In the genomic region with DNA sequence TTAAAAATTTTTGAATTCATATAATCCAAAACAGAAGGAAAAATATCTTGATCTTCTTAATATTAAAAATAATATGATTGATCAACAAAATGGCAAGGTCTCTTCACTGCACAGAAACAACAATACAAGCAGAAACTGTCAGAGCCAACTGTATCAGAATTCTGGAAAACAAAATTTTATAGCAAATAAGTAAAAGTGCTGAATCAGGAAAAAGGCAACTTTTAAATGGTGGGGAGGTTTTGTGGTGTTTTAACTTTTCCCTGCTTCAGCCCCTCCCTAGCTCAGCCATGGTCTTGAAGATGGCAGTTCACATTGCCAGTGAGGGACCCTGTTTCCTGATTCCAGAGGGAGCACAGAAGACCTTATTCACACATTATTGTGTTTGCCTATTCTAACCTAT, we compare ENCODE assay signal across 2 cellular contexts.
A peak's percentile ranks its signal among the peaks of the same experiment; 100 is the strongest.
TF ChIP-seq lines count a peak whose summit lies in the region.

No MANE protein-coding gene starts in this region.

TF ChIP-seq in HepG2, 621 proteins besides CTCF, POLR2A, EP300 and RAD21:
- TF ChIP-seq TFDP2 (CRISPR knock-in tag; IDR thresholded peaks at IDR 0.05) (no peak), RBAK (CRISPR knock-in tag; IDR thresholded peaks at IDR 0.05) (no peak), MAFK (conservative IDR thresholded peaks at IDR 0.05 in 1 of 2, IDR thresholded peaks at IDR 0.05 in 1 of 2; ENCODE audit: low read length in 2 of 2) (peak; percentile 88 to 95), ZBTB49 (CRISPR knock-in tag; IDR thresholded peaks at IDR 0.05; ENCODE audit: borderline replicate concordance) (no peak), MAFF (IDR thresholded peaks at IDR 0.05; ENCODE audit: low read depth, low read length) (peak; percentile 90)

TF ChIP-seq in K562, 482 proteins besides CTCF, POLR2A, EP300 and RAD21:
- no peak for TF ChIP-seq ZKSCAN8 (CRISPR knock-in tag; IDR thresholded peaks at IDR 0.05)
- TF ChIP-seq RFX1 (IDR thresholded peaks at IDR 0.05), result no peak
- TF ChIP-seq, protein P1, sequence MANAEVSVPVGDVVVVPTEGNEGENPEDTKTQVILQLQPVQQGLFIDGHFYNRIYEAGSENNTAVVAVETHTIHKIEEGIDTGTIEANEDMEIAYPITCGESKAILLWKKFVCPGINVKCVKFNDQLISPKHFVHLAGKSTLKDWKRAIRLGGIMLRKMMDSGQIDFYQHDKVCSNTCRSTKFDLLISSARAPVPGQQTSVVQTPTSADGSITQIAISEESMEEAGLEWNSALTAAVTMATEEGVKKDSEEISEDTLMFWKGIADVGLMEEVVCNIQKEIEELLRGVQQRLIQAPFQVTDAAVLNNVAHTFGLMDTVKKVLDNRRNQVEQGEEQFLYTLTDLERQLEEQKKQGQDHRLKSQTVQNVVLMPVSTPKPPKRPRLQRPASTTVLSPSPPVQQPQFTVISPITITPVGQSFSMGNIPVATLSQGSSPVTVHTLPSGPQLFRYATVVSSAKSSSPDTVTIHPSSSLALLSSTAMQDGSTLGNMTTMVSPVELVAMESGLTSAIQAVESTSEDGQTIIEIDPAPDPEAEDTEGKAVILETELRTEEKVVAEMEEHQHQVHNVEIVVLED (CRISPR knock-in tag; IDR thresholded peaks at IDR 0.05), result no peak
- TF ChIP-seq MAFF (IDR thresholded peaks at IDR 0.05; ENCODE audit: low read length), result peak; percentile 80
- TF ChIP-seq, protein P2, sequence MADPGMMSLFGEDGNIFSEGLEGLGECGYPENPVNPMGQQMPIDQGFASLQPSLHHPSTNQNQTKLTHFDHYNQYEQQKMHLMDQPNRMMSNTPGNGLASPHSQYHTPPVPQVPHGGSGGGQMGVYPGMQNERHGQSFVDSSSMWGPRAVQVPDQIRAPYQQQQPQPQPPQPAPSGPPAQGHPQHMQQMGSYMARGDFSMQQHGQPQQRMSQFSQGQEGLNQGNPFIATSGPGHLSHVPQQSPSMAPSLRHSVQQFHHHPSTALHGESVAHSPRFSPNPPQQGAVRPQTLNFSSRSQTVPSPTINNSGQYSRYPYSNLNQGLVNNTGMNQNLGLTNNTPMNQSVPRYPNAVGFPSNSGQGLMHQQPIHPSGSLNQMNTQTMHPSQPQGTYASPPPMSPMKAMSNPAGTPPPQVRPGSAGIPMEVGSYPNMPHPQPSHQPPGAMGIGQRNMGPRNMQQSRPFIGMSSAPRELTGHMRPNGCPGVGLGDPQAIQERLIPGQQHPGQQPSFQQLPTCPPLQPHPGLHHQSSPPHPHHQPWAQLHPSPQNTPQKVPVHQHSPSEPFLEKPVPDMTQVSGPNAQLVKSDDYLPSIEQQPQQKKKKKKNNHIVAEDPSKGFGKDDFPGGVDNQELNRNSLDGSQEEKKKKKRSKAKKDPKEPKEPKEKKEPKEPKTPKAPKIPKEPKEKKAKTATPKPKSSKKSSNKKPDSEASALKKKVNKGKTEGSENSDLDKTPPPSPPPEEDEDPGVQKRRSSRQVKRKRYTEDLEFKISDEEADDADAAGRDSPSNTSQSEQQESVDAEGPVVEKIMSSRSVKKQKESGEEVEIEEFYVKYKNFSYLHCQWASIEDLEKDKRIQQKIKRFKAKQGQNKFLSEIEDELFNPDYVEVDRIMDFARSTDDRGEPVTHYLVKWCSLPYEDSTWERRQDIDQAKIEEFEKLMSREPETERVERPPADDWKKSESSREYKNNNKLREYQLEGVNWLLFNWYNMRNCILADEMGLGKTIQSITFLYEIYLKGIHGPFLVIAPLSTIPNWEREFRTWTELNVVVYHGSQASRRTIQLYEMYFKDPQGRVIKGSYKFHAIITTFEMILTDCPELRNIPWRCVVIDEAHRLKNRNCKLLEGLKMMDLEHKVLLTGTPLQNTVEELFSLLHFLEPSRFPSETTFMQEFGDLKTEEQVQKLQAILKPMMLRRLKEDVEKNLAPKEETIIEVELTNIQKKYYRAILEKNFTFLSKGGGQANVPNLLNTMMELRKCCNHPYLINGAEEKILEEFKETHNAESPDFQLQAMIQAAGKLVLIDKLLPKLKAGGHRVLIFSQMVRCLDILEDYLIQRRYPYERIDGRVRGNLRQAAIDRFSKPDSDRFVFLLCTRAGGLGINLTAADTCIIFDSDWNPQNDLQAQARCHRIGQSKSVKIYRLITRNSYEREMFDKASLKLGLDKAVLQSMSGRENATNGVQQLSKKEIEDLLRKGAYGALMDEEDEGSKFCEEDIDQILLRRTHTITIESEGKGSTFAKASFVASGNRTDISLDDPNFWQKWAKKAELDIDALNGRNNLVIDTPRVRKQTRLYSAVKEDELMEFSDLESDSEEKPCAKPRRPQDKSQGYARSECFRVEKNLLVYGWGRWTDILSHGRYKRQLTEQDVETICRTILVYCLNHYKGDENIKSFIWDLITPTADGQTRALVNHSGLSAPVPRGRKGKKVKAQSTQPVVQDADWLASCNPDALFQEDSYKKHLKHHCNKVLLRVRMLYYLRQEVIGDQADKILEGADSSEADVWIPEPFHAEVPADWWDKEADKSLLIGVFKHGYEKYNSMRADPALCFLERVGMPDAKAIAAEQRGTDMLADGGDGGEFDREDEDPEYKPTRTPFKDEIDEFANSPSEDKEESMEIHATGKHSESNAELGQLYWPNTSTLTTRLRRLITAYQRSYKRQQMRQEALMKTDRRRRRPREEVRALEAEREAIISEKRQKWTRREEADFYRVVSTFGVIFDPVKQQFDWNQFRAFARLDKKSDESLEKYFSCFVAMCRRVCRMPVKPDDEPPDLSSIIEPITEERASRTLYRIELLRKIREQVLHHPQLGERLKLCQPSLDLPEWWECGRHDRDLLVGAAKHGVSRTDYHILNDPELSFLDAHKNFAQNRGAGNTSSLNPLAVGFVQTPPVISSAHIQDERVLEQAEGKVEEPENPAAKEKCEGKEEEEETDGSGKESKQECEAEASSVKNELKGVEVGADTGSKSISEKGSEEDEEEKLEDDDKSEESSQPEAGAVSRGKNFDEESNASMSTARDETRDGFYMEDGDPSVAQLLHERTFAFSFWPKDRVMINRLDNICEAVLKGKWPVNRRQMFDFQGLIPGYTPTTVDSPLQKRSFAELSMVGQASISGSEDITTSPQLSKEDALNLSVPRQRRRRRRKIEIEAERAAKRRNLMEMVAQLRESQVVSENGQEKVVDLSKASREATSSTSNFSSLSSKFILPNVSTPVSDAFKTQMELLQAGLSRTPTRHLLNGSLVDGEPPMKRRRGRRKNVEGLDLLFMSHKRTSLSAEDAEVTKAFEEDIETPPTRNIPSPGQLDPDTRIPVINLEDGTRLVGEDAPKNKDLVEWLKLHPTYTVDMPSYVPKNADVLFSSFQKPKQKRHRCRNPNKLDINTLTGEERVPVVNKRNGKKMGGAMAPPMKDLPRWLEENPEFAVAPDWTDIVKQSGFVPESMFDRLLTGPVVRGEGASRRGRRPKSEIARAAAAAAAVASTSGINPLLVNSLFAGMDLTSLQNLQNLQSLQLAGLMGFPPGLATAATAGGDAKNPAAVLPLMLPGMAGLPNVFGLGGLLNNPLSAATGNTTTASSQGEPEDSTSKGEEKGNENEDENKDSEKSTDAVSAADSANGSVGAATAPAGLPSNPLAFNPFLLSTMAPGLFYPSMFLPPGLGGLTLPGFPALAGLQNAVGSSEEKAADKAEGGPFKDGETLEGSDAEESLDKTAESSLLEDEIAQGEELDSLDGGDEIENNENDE (IDR thresholded peaks at IDR 0.05; ENCODE audit: low read depth, low read length), result no peak
- TF ChIP-seq ILK (tag; IDR thresholded peaks at IDR 0.05; ENCODE audit: borderline replicate concordance, low read depth), result no peak
- TF ChIP-seq ID3 (CRISPR knock-in tag; IDR thresholded peaks at IDR 0.05), result no peak
- no peak for TF ChIP-seq ID3 (tag; IDR thresholded peaks at IDR 0.05)
- TF ChIP-seq ZNF165 (CRISPR knock-in tag; IDR thresholded peaks at IDR 0.05; ENCODE audit: borderline replicate concordance), result no peak
- no peak for TF ChIP-seq ZKSCAN3 (CRISPR knock-in tag; IDR thresholded peaks at IDR 0.05)
- TF ChIP-seq ZNF589 (CRISPR knock-in tag; IDR thresholded peaks at IDR 0.05; ENCODE audit: low read depth), result no peak
- TF ChIP-seq ZNF274 (IDR thresholded peaks at IDR 0.05; ENCODE audit: borderline replicate concordance, low read depth, low read length), result no peak
- peak; percentile 76 for TF ChIP-seq MAFG (tag; conservative IDR thresholded peaks at IDR 0.05)
- TF ChIP-seq ZNF780A (CRISPR knock-in tag; IDR thresholded peaks at IDR 0.05), result no peak
- peak; percentile 87 for TF ChIP-seq ZNF316 (IDR thresholded peaks at IDR 0.05)
- TF ChIP-seq RHOXF2B (CRISPR knock-in tag; conservative IDR thresholded peaks at IDR 0.05), result no peak
- TF ChIP-seq NR3C1 (CRISPR knock-in tag; IDR thresholded peaks at IDR 0.05), result no peak
- TF ChIP-seq ZNF280A (IDR thresholded peaks at IDR 0.05; ENCODE audit: low read depth, partially characterized antibody), result no peak
- TF ChIP-seq MEF2A (IDR thresholded peaks at IDR 0.05; ENCODE audit: control insufficient read depth, low read depth, low read length), result no peak
- TF ChIP-seq, protein P3, sequence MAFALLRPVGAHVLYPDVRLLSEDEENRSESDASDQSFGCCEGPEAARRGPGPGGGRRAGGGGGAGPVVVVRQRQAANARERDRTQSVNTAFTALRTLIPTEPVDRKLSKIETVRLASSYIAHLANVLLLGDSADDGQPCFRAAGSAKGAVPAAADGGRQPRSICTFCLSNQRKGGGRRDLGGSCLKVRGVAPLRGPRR (CRISPR knock-in tag; IDR thresholded peaks at IDR 0.05), result no peak
- TF ChIP-seq CCAR2 (IDR thresholded peaks at IDR 0.05; ENCODE audit: low read depth, low read length), result no peak
- peak; percentile 78 for TF ChIP-seq C11orf30 (IDR thresholded peaks at IDR 0.05; ENCODE audit: low read depth)
- no peak for TF ChIP-seq CHAMP1 (IDR thresholded peaks at IDR 0.05)
- no peak for TF ChIP-seq ZNF511 (CRISPR knock-in tag; IDR thresholded peaks at IDR 0.05)
- TF ChIP-seq RUNX1 (IDR thresholded peaks at IDR 0.05; ENCODE audit: low read depth), result no peak
- TF ChIP-seq ZNF766 (CRISPR knock-in tag; conservative IDR thresholded peaks at IDR 0.05), result no peak
- no peak for TF ChIP-seq DNMT1 (IDR thresholded peaks at IDR 0.05)
- no peak for TF ChIP-seq NRF1 (conservative IDR thresholded peaks at IDR 0.05 in 1 of 2, IDR thresholded peaks at IDR 0.05 in 1 of 2)
- no peak for TF ChIP-seq POLR2AphosphoS2 (IDR thresholded peaks at IDR 0.05; ENCODE audit: low read length)
- TF ChIP-seq ZNF143 (CRISPR knock-in tag; IDR thresholded peaks at IDR 0.05), result no peak
- TF ChIP-seq MAFK (IDR thresholded peaks at IDR 0.05; ENCODE audit: low read length), result peak; percentile 84
- TF ChIP-seq TFAP4 (CRISPR knock-in tag; IDR thresholded peaks at IDR 0.05; ENCODE audit: borderline replicate concordance), result no peak
- no peak for TF ChIP-seq RBM17 (IDR thresholded peaks at IDR 0.05; ENCODE audit: borderline replicate concordance, low read depth, low read length)
